8 cellular contexts compared by ENCODE assay signal in genomic region chr6:160194808-160195207, GRCh38.
"Had no signal": no experiment of that assay in that cellular context is flagged by ENCODE, and none has a peak within 500 bp of the region (broad histone marks: within the 10 kb centered on the region; RNA-seq: fewer than 3 reads in every experiment).

No MANE protein-coding gene starts in this region.

- H3K4me3 ChIP-seq: GM12878 had no signal

- DNase-seq: GDM1, GF-D8 had no signal

- ATAC-seq: GM12878 had no signal

- FAIRE-seq: G401.6, GM12878, GM12891, GM12892, GM18507, GM19239 had no signal
